In genomic region chr7:154409703-154410311, GRCh38 we compare ENCODE assay signal across 15 cellular contexts.
DNase-seq lines count a peak whose midpoint lies in the region; ATAC-seq and TF ChIP-seq lines count a peak whose summit lies in the region.
"Had no signal": no experiment of that assay in that cellular context is flagged by ENCODE, and none has a peak within 500 bp of the region (broad histone marks: within the 10 kb centered on the region; RNA-seq: fewer than 3 reads in every experiment).

No MANE protein-coding gene starts in this region.

- H3K4me1 ChIP-seq in OCI-LY7 (ENCODE audit: insufficient read depth, low read length, poor library complexity, severe bottlenecking) (no peaks in the 10 kb centered on the region), adrenal gland (replicated peaks in 1 of 2) (no peaks in the 10 kb centered on the region)
- H3K4me1 ChIP-seq: heart left ventricle, sigmoid colon, upper lobe of right lung had no signal

- CTCF ChIA-PET in OCI-LY7 (lab: Charles Lee; ENCODE audit: unreplicated experiment), result no interaction called here

- H3K79me2 ChIP-seq in OCI-LY7 (ENCODE audit: insufficient read depth, low read depth, low read length), result no peaks in the 10 kb centered on the region
- no peaks in the 10 kb centered on the region for H3K79me2 ChIP-seq in neural cell (replicated peaks; ENCODE audit: insufficient read depth, low read length)

- H3K36me3 ChIP-seq in OCI-LY7 (ENCODE audit: insufficient read depth, low read length), result no peaks in the 10 kb centered on the region
- H3K36me3 ChIP-seq in neural cell (ENCODE audit: insufficient read depth, low read length), result no peaks in the 10 kb centered on the region
- no peaks in the 10 kb centered on the region for H3K36me3 ChIP-seq in adrenal gland (replicated peaks in 1 of 2)
- H3K36me3 ChIP-seq: heart left ventricle, sigmoid colon, upper lobe of right lung had no signal

- TF ChIP-seq CTCF in OCI-LY7 (conservative IDR thresholded peaks at IDR 0.05; ENCODE audit: low read length) (no peak), neural cell (IDR thresholded peaks at IDR 0.05; ENCODE audit: poor library complexity, severe bottlenecking) (no peak), GM13977 (IDR thresholded peaks at IDR 0.05; ENCODE audit: extremely low read depth, insufficient read depth, missing control alignments) (no peak), adrenal gland (IDR thresholded peaks at IDR 0.05) (no peak)

- no peak for TF ChIP-seq RAD21 in neural cell (conservative IDR thresholded peaks at IDR 0.05)

- H4K20me1 ChIP-seq in OCI-LY7 (ENCODE audit: insufficient read depth, low read length), result no peaks in the 10 kb centered on the region
- no peaks in the 10 kb centered on the region for H4K20me1 ChIP-seq in neural cell (ENCODE audit: insufficient read depth)

- H3K9me2 ChIP-seq in OCI-LY7 (ENCODE audit: insufficient read depth, low read length) (no peaks in the 10 kb centered on the region), neural cell (ENCODE audit: insufficient read depth, low read length) (no peaks in the 10 kb centered on the region)

- no TSS peak for BruUV-seq in OCI-LY7 (replicated peaks; lab: Mats Ljungman, UMichigan)

- POLR2A ChIA-PET in OCI-LY7 (lab: Charles Lee), result no interaction called here

- no peak overlapping the region for H3K9ac ChIP-seq in neural cell (ENCODE audit: low read length)

- H3K27ac ChIP-seq in OCI-LY7 (ENCODE audit: low read depth, low read length, poor library complexity, severe bottlenecking), result no peak overlapping the region
- peak overlapping the region; percentile 2 for H3K27ac ChIP-seq in neural cell (ENCODE audit: low read length)
- no peak overlapping the region for H3K27ac ChIP-seq in adrenal gland
- H3K27ac ChIP-seq: heart left ventricle, sigmoid colon, upper lobe of right lung had no signal

- intact Hi-C loops in OCI-LY7 (cut with micrococcal nuclease; ENCODE audit: unreplicated experiment), result no loop called here
- intact Hi-C loops in adrenal gland (cut with DNase I), result no loop called here

- H3F3A ChIP-seq in neural cell (ENCODE audit: insufficient read depth, low read length, poor library complexity, severe bottlenecking), result no peaks in the 10 kb centered on the region

- no peak for TF ChIP-seq POLR2A in adrenal gland (IDR thresholded peaks at IDR 0.05)

- no peaks in the 10 kb centered on the region for H3K9me3 ChIP-seq in OCI-LY7 (ENCODE audit: low read length)
- no peaks in the 10 kb centered on the region for H3K9me3 ChIP-seq in neural cell (ENCODE audit: low read length)
- H3K9me3 ChIP-seq in adrenal gland (replicated peaks in 1 of 3), result no peaks in the 10 kb centered on the region
- H3K9me3 ChIP-seq: heart left ventricle, sigmoid colon, upper lobe of right lung had no signal

- no peak for TF ChIP-seq EP300 in neural cell (conservative IDR thresholded peaks at IDR 0.05; ENCODE audit: poor library complexity, severe bottlenecking)

- ATAC-seq in GM18519 (IDR thresholded peaks at IDR 0.05; ENCODE audit: low FRiP score, unreplicated experiment), result no peak
- ATAC-seq: heart left ventricle, upper lobe of right lung had no signal

- H2AFZ ChIP-seq in OCI-LY7 (ENCODE audit: low read length) (no peak overlapping the region), neural cell (ENCODE audit: low read depth, low read length) (no peak overlapping the region)

- in situ Hi-C loops in GM13977 (cut with MboI; ENCODE audit: low pct_unique_long_range_greater_than_20kb, low sequenced_read_pairs, unreplicated experiment), result no loop called here

- WGBS in adrenal gland, 4 donors, result 40 to 48% (median 44%) methylated on average over 5 of the region's 5 CpGs

- peak; percentile 11 for DNase-seq in DMS53 (lab: John Stamatoyannopoulos, UW)
- DNase-seq in DMS53 treated with DMSO at 0.1 percent for 48 hours (lab: John Stamatoyannopoulos, UW; ENCODE audit: unreplicated experiment), result no peak
- peak; percentile 15 for DNase-seq in OCI-LY7 (ENCODE audit: low spot score)
- peak; percentile 58 for DNase-seq in ecto neural progenitor cell (ENCODE audit: low spot score)
- DNase-seq in GM13977 (ENCODE audit: low spot score), result no peak
- no peak for DNase-seq in adrenal gland
- DNase-seq: activated T-cell treated with anti-CD3 and anti-CD28 coated beads, Interleukin-2, amount 50 U/mL, for 48 hours; GOT3; heart left ventricle; NCI-H1092; sigmoid colon; T-helper 9 cell; upper lobe of right lung had no signal

- H3K4me2 ChIP-seq in OCI-LY7 (ENCODE audit: low read length) (no peak overlapping the region), neural cell (ENCODE audit: low read length) (no peak overlapping the region)

- H3K4me3 ChIP-seq in OCI-LY7 (ENCODE audit: low read depth, low read length, poor library complexity, severe bottlenecking), result no peak overlapping the region
- no peak overlapping the region for H3K4me3 ChIP-seq in neural cell (ENCODE audit: low read length)
- H3K4me3 ChIP-seq in adrenal gland, result no peak overlapping the region
- H3K4me3 ChIP-seq: heart left ventricle, sigmoid colon, upper lobe of right lung had no signal

- H3K27me3 ChIP-seq in neural cell (ENCODE audit: insufficient read depth, low read depth, low read length), result no peaks in the 10 kb centered on the region
- no peaks in the 10 kb centered on the region for H3K27me3 ChIP-seq in adrenal gland
- H3K27me3 ChIP-seq: heart left ventricle, sigmoid colon, upper lobe of right lung had no signal

TF ChIP-seq in neural cell, 6 proteins besides CTCF, POLR2A, EP300 and RAD21:
- no peak for TF ChIP-seq EZH2 (IDR thresholded peaks at IDR 0.05; ENCODE audit: borderline replicate concordance, insufficient read depth, low read length, poor library complexity, severe bottlenecking)
- TF ChIP-seq TAF1 (IDR thresholded peaks at IDR 0.05; ENCODE audit: low read depth), result no peak
- TF ChIP-seq MXI1 (conservative IDR thresholded peaks at IDR 0.05; ENCODE audit: poor library complexity, severe bottlenecking), result no peak
- peak; percentile 61 for TF ChIP-seq REST (IDR thresholded peaks at IDR 0.05; ENCODE audit: borderline replicate concordance)
- TF ChIP-seq POLR2AphosphoS5 (IDR thresholded peaks at IDR 0.05), result no peak
- no peak for TF ChIP-seq SMC3 (conservative IDR thresholded peaks at IDR 0.05; ENCODE audit: poor library complexity)

Comparison
In these comparisons a context has a peak if more than half of its experiments do, and no peak if none do; other contexts are left out.
1. DNase-seq: peak in DMS53 (single experiment), OCI-LY7 (single experiment) and ecto neural progenitor cell (single experiment); none in DMS53 treated with DMSO at 0.1 percent for 48 hours (single experiment), GM13977 (single experiment) and adrenal gland (0 of 7).